ENCODE assay signal across 9 cellular contexts in the genomic region with DNA sequence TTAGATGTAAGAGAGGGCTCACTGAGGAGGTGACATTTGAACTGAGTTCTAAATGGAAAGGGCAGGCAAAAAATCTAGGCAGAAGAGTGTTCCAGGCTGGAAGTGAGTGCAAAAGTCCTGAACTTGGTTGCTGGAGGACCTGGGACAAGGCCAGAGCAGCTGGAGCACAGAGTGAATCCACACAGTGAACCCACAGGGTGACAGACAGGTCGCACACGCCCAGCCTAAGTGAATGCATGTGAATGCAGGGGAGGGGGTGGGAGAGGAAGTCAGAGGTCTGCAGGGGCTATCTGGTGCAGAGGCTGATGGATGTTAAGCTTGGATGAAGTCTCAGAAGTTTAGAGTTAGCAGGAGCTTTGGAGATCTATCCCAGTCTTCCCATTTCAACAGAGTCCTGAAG. TPM values are rescaled to one million over a fixed set of nuclear protein-coding genes. Genes with fewer than 3 reads are reported as not detected.
DNase-seq lines count a peak whose midpoint lies in the region; TF ChIP-seq lines count a peak whose summit lies in the region.
"Had no signal": no experiment of that assay in that cellular context is flagged by ENCODE, and none has a peak within 500 bp of the region (broad histone marks: within the 10 kb centered on the region; RNA-seq: fewer than 3 reads in every experiment).

No MANE protein-coding gene starts in this region.

- H3K9me3 ChIP-seq in BE2C (no peaks in the 10 kb centered on the region), colonic mucosa (no peaks in the 10 kb centered on the region)

- TF ChIP-seq CTCF in BE2C (IDR thresholded peaks at IDR 0.05; ENCODE audit: low read depth, low read length), result no peak
- TF ChIP-seq CTCF in KMS-11 (conservative IDR thresholded peaks at IDR 0.05; ENCODE audit: low read depth, low read length), result no peak
- TF ChIP-seq CTCF in colonic mucosa (IDR thresholded peaks at IDR 0.05), result no peak
- no peak for TF ChIP-seq CTCF in nephron progenitor cell (IDR thresholded peaks at IDR 0.05)

- H2AFZ ChIP-seq in KMS-11 (ENCODE audit: low read depth), result peak overlapping the region; percentile 89

- no peak for DNase-seq in BE2C
- DNase-seq in colonic mucosa, result no peak
- DNase-seq in nephron progenitor cell, result no peak
- DNase-seq in HK-2 (ENCODE audit: unreplicated experiment), result no peak
- DNase-seq in COR-L47 (lab: John Stamatoyannopoulos, UW), result no peak
- DNase-seq in 8988T, result no peak
- no peak for DNase-seq in GDM1 (lab: John Stamatoyannopoulos, UW)

- peak overlapping the region; percentile 81 for H3K4me3 ChIP-seq in BE2C (ENCODE audit: low read depth, low read length)
- H3K4me3 ChIP-seq in KMS-11 (IDR thresholded peaks at IDR 0.05; ENCODE audit: insufficient read depth, low read depth, low read length), result no peak overlapping the region
- peak overlapping the region; percentile 89 for H3K4me3 ChIP-seq in colonic mucosa

- peaks cover 38% of the 10 kb centered on the region for H3K79me2 ChIP-seq in KMS-11 (ENCODE audit: insufficient read depth, low read depth)

- peaks cover 50% of the 10 kb centered on the region for H3K27me3 Mint-ChIP-seq in nephron progenitor cell (ENCODE audit: low read depth, poor library complexity)

- H3K27me3 ChIP-seq in BE2C, result 0 out of 2 replicates have a peak, but pooled peaks cover 5% of the 10 kb centered on the region
- peaks cover 22% of the 10 kb centered on the region for H3K27me3 ChIP-seq in KMS-11 (ENCODE audit: insufficient read depth, low read depth)
- H3K27me3 ChIP-seq in colonic mucosa, result peaks cover 20% of the 10 kb centered on the region

- H3K4me1 Mint-ChIP-seq in nephron progenitor cell, result peaks cover 49% of the 10 kb centered on the region

- intact Hi-C loops in colonic mucosa (cut with DNase I), result no loop called here

- peak overlapping the region; percentile 91 for H3K4me3 Mint-ChIP-seq in nephron progenitor cell

- no peaks in the 10 kb centered on the region for H3K4me1 ChIP-seq in BE2C
- H3K4me1 ChIP-seq in KMS-11 (ENCODE audit: low read depth, poor library complexity, severe bottlenecking), result peaks cover 26% of the 10 kb centered on the region
- peaks cover 18% of the 10 kb centered on the region for H3K4me1 ChIP-seq in colonic mucosa

- H3K9ac ChIP-seq in KMS-11 (no peak overlapping the region), colonic mucosa (ENCODE audit: low read depth in 2 of 2, low read length in 2 of 2) (peak overlapping the region in 1 of 2 donors; percentile 68)

- no peaks in the 10 kb centered on the region for H4K20me1 ChIP-seq in KMS-11 (ENCODE audit: insufficient read depth)

- peak overlapping the region; percentile 66 for H3K4me2 ChIP-seq in KMS-11

- H3K36me3 Mint-ChIP-seq in nephron progenitor cell (ENCODE audit: low read depth), result peaks cover 22% of the 10 kb centered on the region

- no peaks in the 10 kb centered on the region for H3K36me3 ChIP-seq in BE2C
- H3K36me3 ChIP-seq in KMS-11 (ENCODE audit: insufficient read depth), result no peaks in the 10 kb centered on the region
- no peaks in the 10 kb centered on the region for H3K36me3 ChIP-seq in colonic mucosa

- no peak overlapping the region for H3K27ac Mint-ChIP-seq in nephron progenitor cell

- H3K27ac ChIP-seq in KMS-11 (no peak overlapping the region), colonic mucosa (no peak overlapping the region)

- no peaks in the 10 kb centered on the region for H3K9me3 Mint-ChIP-seq in nephron progenitor cell

RNA-seq across cellular contexts. Expression of gene TTF1, which starts 0.6 kb away (rescaled TPM):
- polyA plus RNA-seq in BE2C (2012; ENCODE audit: insufficient read depth, insufficient read length, low read depth), result 9.0 TPM
- 10 to 100 TPM; 11.1 to 11.2 TPM for total RNA-seq in colonic mucosa

RNA-seq across cellular contexts. Expression of gene CFAP77, which starts 2.8 kb away (rescaled TPM):
- not detected for polyA plus RNA-seq in BE2C (2012; ENCODE audit: insufficient read depth, insufficient read length, low read depth)
- total RNA-seq in colonic mucosa, result not detected
- total RNA-seq: NCI-H460 had no signal

RNA-seq across cellular contexts. Expression of gene SETX, which starts 52.4 kb away (rescaled TPM):
- 36.2 TPM for polyA plus RNA-seq in BE2C (2012; ENCODE audit: insufficient read depth, insufficient read length, low read depth)
- total RNA-seq in colonic mucosa, result 10 to 100 TPM; 25.8 to 36.8 TPM
